11 cellular contexts compared by ENCODE assay signal in the genomic region with DNA sequence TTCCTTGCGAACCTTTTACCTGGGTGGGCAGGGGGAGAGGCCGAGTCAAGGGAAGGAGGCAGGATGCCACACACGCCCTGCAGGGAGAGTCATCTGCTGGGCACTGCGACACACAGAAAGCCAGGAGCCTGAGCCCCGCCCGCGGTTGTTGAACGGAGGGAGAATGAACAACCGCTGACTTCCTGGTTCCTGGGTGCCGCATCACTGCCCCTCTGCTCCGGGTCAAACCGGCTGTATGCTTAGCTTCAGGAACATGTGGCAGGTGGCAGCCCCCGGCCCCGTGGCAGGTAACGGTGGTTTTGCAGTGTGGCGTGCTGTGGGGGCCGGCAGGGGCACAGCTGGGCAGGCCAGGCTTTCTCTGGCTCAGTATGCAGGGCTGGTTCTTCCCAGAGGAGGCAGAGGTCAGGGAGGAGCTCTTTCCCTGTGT. TPM values are rescaled to one million over a fixed set of nuclear protein-coding genes. Genes with fewer than 3 reads are reported as not detected.
DNase-seq lines count a peak whose midpoint lies in the region; ATAC-seq and TF ChIP-seq lines count a peak whose summit lies in the region.
"Had no signal": no experiment of that assay in that cellular context is flagged by ENCODE, and none has a peak within 500 bp of the region (broad histone marks: within the 10 kb centered on the region; RNA-seq: fewer than 3 reads in every experiment).

No MANE protein-coding gene starts in this region.

- TF ChIP-seq POLR2A in breast epithelium (IDR thresholded peaks at IDR 0.05) = no peak

- H3K9me3 Mint-ChIP-seq in activated naive CD8-positive, alpha-beta T cell treated with anti-CD3 and anti-CD28 coated beads, Interleukin-2, amount 10 ng/mL, durations not matched to agents 7 days and 5 days = no peaks in the 10 kb centered on the region

- intact Hi-C loops in breast epithelium (cut with DNase I; ENCODE audit: low total_unique reads) = no loop called here

- TF ChIP-seq CTCF in breast epithelium (IDR thresholded peaks at IDR 0.05) = no peak

- H3K27me3 Mint-ChIP-seq in activated naive CD8-positive, alpha-beta T cell treated with anti-CD3 and anti-CD28 coated beads, Interleukin-2, amount 10 ng/mL, durations not matched to agents 7 days and 5 days = no peaks in the 10 kb centered on the region

- no peaks in the 10 kb centered on the region for H3K9me3 ChIP-seq in breast epithelium

- ATAC-seq in activated naive CD8-positive, alpha-beta T cell treated with anti-CD3 and anti-CD28 coated beads, Interleukin-2, amount 10 ng/mL, durations not matched to agents 7 days and 5 days (ENCODE audit: low read depth) = peak; percentile 69
- ATAC-seq in GM18511 (IDR thresholded peaks at IDR 0.05; ENCODE audit: unreplicated experiment) = no peak
- ATAC-seq: left ventricle myocardium superior, Panc1 had no signal

- H3K27ac ChIP-seq in breast epithelium = no peak overlapping the region

- H3K36me3 Mint-ChIP-seq in activated naive CD8-positive, alpha-beta T cell treated with anti-CD3 and anti-CD28 coated beads, Interleukin-2, amount 10 ng/mL, durations not matched to agents 7 days and 5 days = peaks cover 13% of the 10 kb centered on the region

- H3K36me3 ChIP-seq in H7 (replicated peaks; ENCODE audit: control insufficient read depth, insufficient read depth, low read length) (peaks cover 3% of the 10 kb centered on the region), breast epithelium (no peaks in the 10 kb centered on the region)

- POLR2A ChIA-PET in activated naive CD8-positive, alpha-beta T cell treated with anti-CD3 and anti-CD28 coated beads, Interleukin-2, amount 10 ng/mL, durations not matched to agents 7 days and 5 days (lab: Charles Lee) = interaction anchor here (0.7 to 1.3 kb wide), 4 partner anchors 18 to 53 kb away, joined by 3 to 6 read pairs (median 4); a partner anchor contains a TSS

- H3K4me1 ChIP-seq in breast epithelium = no peaks in the 10 kb centered on the region

- H3K4me3 ChIP-seq in H7 (ENCODE audit: insufficient read depth, low read depth, low read length) (peak overlapping the region; percentile 32), breast epithelium (no peak overlapping the region)

- DNase-seq in H7 (peak; percentile 65), SHP77 (lab: John Stamatoyannopoulos, UW) (peak; percentile 15 to 57), NCI-H2227 (lab: John Stamatoyannopoulos, UW; ENCODE audit: unreplicated experiment) (no peak), breast epithelium (ENCODE audit: low spot score in 2 of 2) (no peak), inferior parietal cortex (ENCODE audit: extremely low spot score) (no peak)
- DNase-seq in activated naive CD8-positive, alpha-beta T cell treated with anti-CD3 and anti-CD28 coated beads, Interleukin-2, amount 10 ng/mL, durations not matched to agents 7 days and 5 days = peak; percentile 65
- peak; percentile 26 for DNase-seq in stimulated activated CD4-positive, alpha-beta T cell treated with anti-CD3 and anti-CD28 coated beads, Interleukin-12 subunit alpha, Interleukin-12 subunit beta, amount 100 ng/mL, for 4 hours
- DNase-seq: Kasumi-1, left ventricle myocardium superior had no signal

- H3K27ac Mint-ChIP-seq in activated naive CD8-positive, alpha-beta T cell treated with anti-CD3 and anti-CD28 coated beads, Interleukin-2, amount 10 ng/mL, durations not matched to agents 7 days and 5 days = peak overlapping the region; percentile 72

- no peaks in the 10 kb centered on the region for H3K27me3 ChIP-seq in H7 (ENCODE audit: control insufficient read depth, insufficient read depth, low read length)
- no peaks in the 10 kb centered on the region for H3K27me3 ChIP-seq in breast epithelium

- H3K4me3 Mint-ChIP-seq in activated naive CD8-positive, alpha-beta T cell treated with anti-CD3 and anti-CD28 coated beads, Interleukin-2, amount 10 ng/mL, durations not matched to agents 7 days and 5 days = peak overlapping the region; percentile 75

- peaks cover 43% of the 10 kb centered on the region for H3K4me1 Mint-ChIP-seq in activated naive CD8-positive, alpha-beta T cell treated with anti-CD3 and anti-CD28 coated beads, Interleukin-2, amount 10 ng/mL, durations not matched to agents 7 days and 5 days

RNA-seq across cellular contexts. Expression of a gene that starts 33.4 kb away (rescaled TPM):
- 13.9 and 15.6 TPM in 2 replicates for total RNA-seq in H7 (2014; rRNA removed; shearing (Covaris generic))
- total RNA-seq in activated naive CD8-positive, alpha-beta T cell treated with anti-CD3 and anti-CD28 coated beads, Interleukin-2, amount 10 ng/mL, durations not matched to agents 7 days and 5 days = 10 to 100 TPM; 65.1 to 66.0 TPM
- 1 to 10 TPM in 2 of 3 donors, under 1 TPM in 1; 0.64 to 6.9 (median 5.0) TPM for total RNA-seq in breast epithelium

Comparison
In these comparisons a context has a peak if more than half of its experiments do, and no peak if none do; other contexts are left out.
1. DNase-seq: peak in H7 (single experiment), SHP77 (2 of 2), activated naive CD8-positive, alpha-beta T cell treated with anti-CD3 and anti-CD28 coated beads, Interleukin-2, amount 10 ng/mL, durations not matched to agents 7 days and 5 days (single experiment) and stimulated activated CD4-positive, alpha-beta T cell treated with anti-CD3 and anti-CD28 coated beads, Interleukin-12 subunit alpha, Interleukin-12 subunit beta, amount 100 ng/mL, for 4 hours (single experiment); none in NCI-H2227 (single experiment), breast epithelium (0 of 2) and inferior parietal cortex (single experiment).